ENCODE assay signal across 18 cellular contexts in genomic region chr17:17993852-17994251, GRCh38. TPM values are rescaled to one million over a fixed set of nuclear protein-coding genes. Genes with fewer than 3 reads are reported as not detected.
"Had no signal": no experiment of that assay in that cellular context is flagged by ENCODE, and none has a peak within 500 bp of the region (broad histone marks: within the 10 kb centered on the region; RNA-seq: fewer than 3 reads in every experiment).

No MANE protein-coding gene starts in this region.

- H3K27ac Mint-ChIP-seq: immature natural killer cell had no signal

- H3K36me3 ChIP-seq: esophagus squamous epithelium, suprapubic skin, thyroid gland, vagina had no signal

- H3K4me1 ChIP-seq: gastroesophageal sphincter, thyroid gland, upper lobe of left lung had no signal

- H3K9me3 Mint-ChIP-seq: immature natural killer cell; naive thymus-derived CD8-positive, alpha-beta T cell; neural crest cell had no signal

- H3K4me1 Mint-ChIP-seq: immature natural killer cell had no signal

- DNase-seq: cerebellar nuclear complex; esophagus squamous epithelium; immature natural killer cell; left colon; occipital lobe; small intestine; stimulated activated CD4-positive, alpha-beta T cell treated with anti-CD3 and anti-CD28 coated beads, Interleukin-2, amount 100 ng/mL, for 48 hours; stimulated activated naive CD4-positive, alpha-beta T cell treated with Interleukin-2 at 50 U/mL for 16 hours; thyroid gland; upper lobe of left lung had no signal

- H3K4me3 Mint-ChIP-seq: immature natural killer cell; naive thymus-derived CD8-positive, alpha-beta T cell; neural crest cell had no signal

- H3K36me3 Mint-ChIP-seq: immature natural killer cell; naive thymus-derived CD8-positive, alpha-beta T cell had no signal

- H3K4me3 ChIP-seq: esophagus squamous epithelium, gastroesophageal sphincter, lung, psoas muscle, suprapubic skin, thyroid gland, upper lobe of left lung, vagina had no signal

- H3K27ac ChIP-seq: esophagus squamous epithelium, gastroesophageal sphincter, psoas muscle, suprapubic skin, thyroid gland, upper lobe of left lung, vagina had no signal

- H3K27me3 ChIP-seq: esophagus squamous epithelium, gastroesophageal sphincter, suprapubic skin, thyroid gland, upper lobe of left lung, vagina had no signal

- ATAC-seq: gastroesophageal sphincter, left colon had no signal

- H3K9me3 ChIP-seq: esophagus squamous epithelium, gastroesophageal sphincter, psoas muscle, suprapubic skin, thyroid gland, upper lobe of left lung, vagina had no signal

- H3K27me3 Mint-ChIP-seq: naive thymus-derived CD8-positive, alpha-beta T cell had no signal

RNA-seq across cellular contexts. Expression of gene DRC3, which starts 21.2 kb away (rescaled TPM):
- total RNA-seq: mononuclear cell had no signal
